Comparison of ENCODE assay signal across 20 cellular contexts in the genomic region with DNA sequence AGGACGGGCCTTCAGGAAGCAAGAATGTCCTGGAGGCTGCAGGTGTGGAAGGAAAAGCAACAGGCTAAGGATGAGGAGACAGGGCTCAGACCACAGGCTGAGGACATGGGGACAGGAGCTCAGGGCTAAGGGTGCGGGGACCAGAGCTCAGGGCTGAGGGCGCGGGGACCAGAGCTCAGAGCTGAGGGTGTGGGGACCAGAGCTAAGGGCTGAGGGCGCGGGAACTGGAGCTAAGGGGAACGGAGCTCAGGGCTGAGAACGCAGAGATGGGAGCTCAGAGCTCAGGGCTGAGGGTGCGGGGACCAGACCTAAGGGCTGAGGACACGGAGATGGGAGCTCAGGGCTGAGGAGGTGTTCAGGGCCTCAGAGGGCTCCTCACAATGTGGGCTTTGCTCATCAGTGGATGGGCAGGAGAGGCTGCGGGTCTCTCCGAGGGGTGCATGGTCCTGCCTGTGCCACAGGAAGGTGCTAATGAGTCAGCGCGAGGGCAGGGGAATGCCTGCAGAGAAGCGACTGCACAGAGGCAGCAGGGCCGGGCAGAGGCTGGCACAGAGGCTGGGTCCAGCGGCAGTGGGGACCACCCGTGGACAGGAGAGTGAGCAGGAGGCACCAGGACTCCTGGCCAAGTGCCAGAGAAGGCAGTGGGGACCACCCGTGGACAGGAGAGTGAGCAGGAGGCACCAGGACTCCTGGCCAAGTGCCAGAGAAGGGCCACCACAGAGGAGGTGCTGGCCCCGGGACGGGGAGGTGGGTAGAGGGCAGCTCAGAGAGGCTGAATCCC.
DNase-seq lines count a peak whose midpoint lies in the region; ATAC-seq, FAIRE-seq and TF ChIP-seq lines count a peak whose summit lies in the region.
"Had no signal": no experiment of that assay in that cellular context is flagged by ENCODE, and none has a peak within 500 bp of the region (broad histone marks: within the 10 kb centered on the region; RNA-seq: fewer than 3 reads in every experiment).

No MANE protein-coding gene starts in this region.

- H3K36me3 Mint-ChIP-seq in activated naive CD4-positive, alpha-beta T cell treated with anti-CD3 and anti-CD28 coated beads, Interleukin-2, amount 50 U/mL, for 24 hours, result no peaks in the 10 kb centered on the region
- H3K36me3 Mint-ChIP-seq in progenitor cell of endocrine pancreas (ENCODE audit: insufficient read depth), result peaks cover 5% of the 10 kb centered on the region

- H2BK15ac ChIP-seq in IMR-90 (ENCODE audit: low read depth, low read length), result no peak overlapping the region

- dilution Hi-C loops in IMR-90 (cut with HindIII; ENCODE audit: low sequenced_read_pairs, unreplicated experiment), result no loop called here

- FAIRE-seq in K562 (lab: Jason Lieb, UNC), result no peak
- FAIRE-seq: endometrium, HTR-8/SVneo, kidney had no signal

- POLR2A ChIA-PET in IMR-90 (lab: Charles Lee; ENCODE audit: unreplicated experiment) (no interaction called here), K562 (lab: Yijun Ruan, JAX) (no interaction called here)

- no peak overlapping the region for H4K8ac ChIP-seq in IMR-90 (ENCODE audit: low read depth in 2 of 2, low read length in 2 of 2)

- H3K14ac ChIP-seq in IMR-90 (replicated peaks; ENCODE audit: low read depth, low read length), result no peak overlapping the region

- intact Hi-C loops in IMR-90 (cut with micrococcal nuclease) (no loop called here), K562 (cut with micrococcal nuclease) (no loop called here), testis (cut with DNase I; ENCODE audit: low total_unique reads) (no loop called here)

- no peak overlapping the region for H4K5ac ChIP-seq in IMR-90 (ENCODE audit: low read depth, low read length)

- H3K4me1 ChIP-seq in IMR-90 (ENCODE audit: control insufficient read depth, insufficient read depth, low read length) (no peaks in the 10 kb centered on the region), K562 (replicated peaks in 1 of 2; ENCODE audit: control insufficient read depth in 2 of 2, insufficient read depth in 2 of 2, low read length in 2 of 2) (peaks cover 0 to 3% of the 10 kb centered on the region in 2 experiments; a peak in 1 of 5 replicates), testis (peaks cover 10% of the 10 kb centered on the region)

- no peak overlapping the region for H2BK20ac ChIP-seq in IMR-90 (ENCODE audit: low read depth, low read length)

- no peak for DNase-seq in activated naive CD4-positive, alpha-beta T cell treated with Interleukin-2 at 50 U/mL for 16 hours
- DNase-seq in IMR-90 (no peak), K562 (ENCODE audit: extremely low read depth in 1 of 4, low spot score in 3 of 4) (no peak), progenitor cell of endocrine pancreas (ENCODE audit: low spot score, unreplicated experiment) (no peak), A172 (ENCODE audit: low spot score) (no peak), testis (no peak), 8988T (no peak)
- DNase-seq: activated CD4-positive, CD25-positive, alpha-beta regulatory T cell treated with anti-CD3 and anti-CD28 coated beads, Interleukin-2, amount 50 U/mL, for 72 hours; adrenal gland; hippocampal formation; kidney; NCI-H1436 treated with DMSO at 0.1 percent for 48 hours had no signal

- no peak overlapping the region for H3K27ac ChIP-seq in IMR-90 (ENCODE audit: insufficient read depth, low read length)
- no peak overlapping the region for H3K27ac ChIP-seq in K562 (ENCODE audit: extremely low read depth, low read depth, low read length)
- no peak overlapping the region for H3K27ac ChIP-seq in testis
- H3K27ac ChIP-seq: adrenal gland, vagina had no signal

- BruUV-seq in IMR-90 (replicated peaks; lab: Mats Ljungman, UMichigan) (no TSS peak), K562 (replicated peaks; lab: Mats Ljungman, UMichigan) (no TSS peak)

- no peak overlapping the region for H3K18ac ChIP-seq in IMR-90 (ENCODE audit: low read depth, low read length)

- no peak overlapping the region for H3K9ac ChIP-seq in IMR-90 (ENCODE audit: low read depth, low read length)
- H3K9ac ChIP-seq in K562 (ENCODE audit: insufficient read depth in 1 of 2, low read depth in 2 of 2, low read length in 2 of 2), result no peak overlapping the region

- CTCF ChIA-PET in IMR-90 (lab: Yijun Ruan, JAX), result no interaction called here
- CTCF ChIA-PET in K562 (lab: Yijun Ruan, JAX; ENCODE audit: low intra/inter-chr PET ratio), result no interaction called here

- H2AK9ac ChIP-seq in IMR-90 (replicated peaks; ENCODE audit: low read depth, low read length, poor library complexity), result no peak overlapping the region

- H3K36me3 ChIP-seq in IMR-90 (ENCODE audit: control insufficient read depth, insufficient read depth, low read length), result peaks cover 18% of the 10 kb centered on the region
- H3K36me3 ChIP-seq in K562 (ENCODE audit: control insufficient read depth, insufficient read depth, low read length), result peaks cover 3% of the 10 kb centered on the region; the same call in 2 of the 3 replicates
- no peaks in the 10 kb centered on the region for H3K36me3 ChIP-seq in testis (ENCODE audit: low read depth, missing control alignments)
- H3K36me3 ChIP-seq: adrenal gland had no signal

- no peak for TF ChIP-seq RAD21 in IMR-90 (IDR thresholded peaks at IDR 0.05; ENCODE audit: low read length)
- no peak for TF ChIP-seq RAD21 in K562 (CRISPR knock-in tag; conservative IDR thresholded peaks at IDR 0.05 in 1 of 2, IDR thresholded peaks at IDR 0.05 in 1 of 2)

- no peak for TF ChIP-seq CTCF in IMR-90 (conservative IDR thresholded peaks at IDR 0.05; ENCODE audit: low read depth, low read length)
- no peak for TF ChIP-seq CTCF in K562 (IDR thresholded peaks at IDR 0.05 in 2 of 3, conservative IDR thresholded peaks at IDR 0.05 in 1 of 3; ENCODE audit: insufficient read depth in 2 of 3, low read depth in 1 of 3, low read length in 3 of 3)
- TF ChIP-seq CTCF in progenitor cell of endocrine pancreas (IDR thresholded peaks at IDR 0.05; ENCODE audit: unreplicated experiment), result no peak
- TF ChIP-seq CTCF in testis (IDR thresholded peaks at IDR 0.05), result no peak

- no peaks in the 10 kb centered on the region for H3K27me3 Mint-ChIP-seq in activated naive CD4-positive, alpha-beta T cell treated with anti-CD3 and anti-CD28 coated beads, Interleukin-2, amount 50 U/mL, for 24 hours
- no peaks in the 10 kb centered on the region for H3K27me3 Mint-ChIP-seq in progenitor cell of endocrine pancreas
- H3K27me3 Mint-ChIP-seq: stimulated activated naive CD8-positive, alpha-beta T cell treated with anti-CD3 and anti-CD28 coated beads, Interleukin-15, Interleukin-2, amounts not matched to agents 100 ng/mL and 50 ng/mL, for 24 hours had no signal

- 93% methylated on average over 13 of the region's 21 CpGs; no CpG with 5 or more reads in 1 of the 2 experiments for WGBS in IMR-90 (ENCODE audit: extremely low coverage in 2 of 2, insufficient read length in 1 of 2), 2 experiments
- 84% methylated on average over 7 of the region's 21 CpGs for WGBS in K562 (ENCODE audit: insufficient coverage, low coverage, missing lambda C conversion rate)
- 87 to 91% methylated on average over 21 of the region's 21 CpGs for WGBS in testis, 2 donors

- peaks cover 25% of the 10 kb centered on the region for H3K4me1 Mint-ChIP-seq in activated naive CD4-positive, alpha-beta T cell treated with anti-CD3 and anti-CD28 coated beads, Interleukin-2, amount 50 U/mL, for 24 hours
- no peaks in the 10 kb centered on the region for H3K4me1 Mint-ChIP-seq in progenitor cell of endocrine pancreas (ENCODE audit: low read depth)
- H3K4me1 Mint-ChIP-seq: nephron had no signal

- no peak overlapping the region for H3K4ac ChIP-seq in IMR-90 (ENCODE audit: low read depth, low read length)

- no peaks in the 10 kb centered on the region for H3K27me3 ChIP-seq in IMR-90 (ENCODE audit: control insufficient read depth, insufficient read depth, low read length)
- H3K27me3 ChIP-seq in K562 (ENCODE audit: control insufficient read depth in 2 of 2, insufficient read depth in 2 of 2, low read length in 2 of 2), result no peaks in the 10 kb centered on the region
- H3K27me3 ChIP-seq in testis, result no peaks in the 10 kb centered on the region
- H3K27me3 ChIP-seq: adrenal gland, vagina had no signal

- TF ChIP-seq POLR2A in IMR-90 (IDR thresholded peaks at IDR 0.05; ENCODE audit: low read depth, low read length) (no peak), K562 (conservative IDR thresholded peaks at IDR 0.05) (no peak), testis (IDR thresholded peaks at IDR 0.05) (no peak)

- no peak for TF ChIP-seq EP300 in K562 (IDR thresholded peaks at IDR 0.05; ENCODE audit: low read length)

- ATAC-seq in IMR-90 (ENCODE audit: low read depth) (no peak), K562 (no peak)
- ATAC-seq: Right ventricle myocardium inferior had no signal

- H3K23ac ChIP-seq in IMR-90 (ENCODE audit: low read depth, low read length), result no peak overlapping the region

- no peak overlapping the region for H3K4me3 ChIP-seq in IMR-90 (ENCODE audit: insufficient read depth, low read depth, low read length)
- no peak overlapping the region for H3K4me3 ChIP-seq in K562
- H3K4me3 ChIP-seq in testis, result no peak overlapping the region
- H3K4me3 ChIP-seq: adrenal gland, vagina had no signal

- H2AFZ ChIP-seq in IMR-90 (replicated peaks; ENCODE audit: low read length, poor library complexity), result peak overlapping the region; percentile 32
- no peak overlapping the region for H2AFZ ChIP-seq in K562 (ENCODE audit: low read depth, low read length)

- no peak overlapping the region for H3K4me2 ChIP-seq in IMR-90 (ENCODE audit: low read depth, low read length)
- no peak overlapping the region for H3K4me2 ChIP-seq in K562 (ENCODE audit: insufficient read depth, low read length)

- H3K9me3 ChIP-seq in IMR-90 (ENCODE audit: control insufficient read depth, insufficient read depth, low read length) (0 out of 2 replicates have a peak, but pooled peaks cover under 1% of the 10 kb centered on the region), K562 (replicated peaks; ENCODE audit: control insufficient read depth, insufficient read depth, low read depth, low read length) (no peaks in the 10 kb centered on the region), testis (no peaks in the 10 kb centered on the region)
- H3K9me3 ChIP-seq: adrenal gland, vagina had no signal

- no peak overlapping the region for H2AK5ac ChIP-seq in IMR-90 (ENCODE audit: low read depth, low read length)

- H4K20me1 ChIP-seq in IMR-90 (ENCODE audit: insufficient read depth, low read length), result no peaks in the 10 kb centered on the region
- H4K20me1 ChIP-seq in K562 (replicated peaks; ENCODE audit: control insufficient read depth, insufficient read depth, low read length), result no peaks in the 10 kb centered on the region

- no peak overlapping the region for H4K91ac ChIP-seq in IMR-90 (ENCODE audit: insufficient read depth, low read depth, low read length)

- in situ Hi-C loops in IMR-90 (cut with MboI; ENCODE audit: low sequenced_read_pairs) (no loop called here), K562 (cut with MboI) (no loop called here)

- H2BK120ac ChIP-seq in IMR-90 (ENCODE audit: low read depth, low read length), result no peak overlapping the region

- H3K79me1 ChIP-seq in IMR-90 (ENCODE audit: low read depth in 1 of 2, low read length in 2 of 2), result no peaks in the 10 kb centered on the region; a peak in 1 of 4 replicates

- H3K79me2 ChIP-seq in K562 (ENCODE audit: control insufficient read depth, insufficient read depth, low read length), result no peaks in the 10 kb centered on the region

- no peaks in the 10 kb centered on the region for H3K9me3 Mint-ChIP-seq in activated naive CD4-positive, alpha-beta T cell treated with anti-CD3 and anti-CD28 coated beads, Interleukin-2, amount 50 U/mL, for 24 hours
- no peaks in the 10 kb centered on the region for H3K9me3 Mint-ChIP-seq in progenitor cell of endocrine pancreas (ENCODE audit: low read depth)
- H3K9me3 Mint-ChIP-seq: memory B cell; nephron; stimulated activated naive CD8-positive, alpha-beta T cell treated with anti-CD3 and anti-CD28 coated beads, Interleukin-15, Interleukin-2, amounts not matched to agents 100 ng/mL and 50 ng/mL, for 24 hours had no signal

- peak overlapping the region; percentile 47 for H3K4me3 Mint-ChIP-seq in activated naive CD4-positive, alpha-beta T cell treated with anti-CD3 and anti-CD28 coated beads, Interleukin-2, amount 50 U/mL, for 24 hours
- no peak overlapping the region for H3K4me3 Mint-ChIP-seq in progenitor cell of endocrine pancreas (ENCODE audit: low read depth)
- H3K4me3 Mint-ChIP-seq: memory B cell; nephron; stimulated activated naive CD8-positive, alpha-beta T cell treated with anti-CD3 and anti-CD28 coated beads, Interleukin-15, Interleukin-2, amounts not matched to agents 100 ng/mL and 50 ng/mL, for 24 hours had no signal

- H3K9me1 ChIP-seq in IMR-90 (ENCODE audit: insufficient read depth, low read length) (peaks cover 6% of the 10 kb centered on the region; the same call in 1 of the 2 replicates), K562 (ENCODE audit: control insufficient read depth, insufficient read depth, low read length) (no peaks in the 10 kb centered on the region)

- H3K27ac Mint-ChIP-seq in activated naive CD4-positive, alpha-beta T cell treated with anti-CD3 and anti-CD28 coated beads, Interleukin-2, amount 50 U/mL, for 24 hours, result no peak overlapping the region
- peak overlapping the region; percentile 43 for H3K27ac Mint-ChIP-seq in progenitor cell of endocrine pancreas
- H3K27ac Mint-ChIP-seq: memory B cell; stimulated activated naive CD8-positive, alpha-beta T cell treated with anti-CD3 and anti-CD28 coated beads, Interleukin-15, Interleukin-2, amounts not matched to agents 100 ng/mL and 50 ng/mL, for 24 hours had no signal

- H2BK5ac ChIP-seq in IMR-90 (ENCODE audit: low read depth, low read length, poor library complexity, severe bottlenecking), result no peak overlapping the region

- H3K56ac ChIP-seq in IMR-90 (ENCODE audit: extremely low read depth, insufficient read depth, low read length), result no peak overlapping the region
